In the genomic region with DNA sequence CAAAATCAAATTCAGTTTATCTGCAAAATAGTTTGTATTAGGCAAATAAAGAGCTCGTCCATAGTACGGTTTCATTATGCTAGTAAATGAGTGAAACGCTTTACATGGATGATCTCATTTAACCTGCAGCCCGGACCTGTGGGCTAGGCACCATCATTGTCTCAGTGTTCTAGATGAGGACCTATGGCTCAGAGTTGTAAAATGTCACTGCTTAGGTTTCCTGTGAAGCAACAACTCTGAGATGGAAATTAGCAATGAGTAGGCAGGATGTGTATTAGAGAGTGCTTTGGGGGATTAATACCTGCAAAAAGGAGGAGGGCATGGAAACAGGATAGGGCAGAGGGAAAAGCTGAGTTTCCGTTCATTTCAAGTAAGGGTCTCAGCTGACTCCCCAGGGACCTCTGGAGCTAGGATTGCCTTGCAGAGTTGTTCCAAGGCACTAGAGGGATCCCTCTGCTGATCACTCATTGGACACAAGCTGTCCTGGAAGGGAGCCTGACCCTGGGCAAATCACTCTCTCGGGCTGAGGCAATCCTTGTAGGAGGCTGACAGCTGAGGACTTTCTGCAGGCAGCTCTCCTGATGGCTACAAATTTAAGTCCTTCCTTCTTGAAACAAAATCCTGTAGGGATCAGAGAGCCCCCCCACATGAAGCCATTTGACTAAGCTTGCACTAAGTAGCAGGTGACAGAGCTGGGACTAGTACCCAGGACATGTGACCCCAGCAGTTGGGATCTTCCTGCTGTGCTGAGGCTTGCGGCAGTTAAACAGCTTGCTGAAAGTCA, we compare ENCODE assay signal across 13 cellular contexts. TPM values are rescaled to one million over a fixed set of nuclear protein-coding genes. Genes with fewer than 3 reads are reported as not detected.
A peak's percentile ranks its signal among the peaks of the same experiment; 100 is the strongest.
DNase-seq lines count a peak whose midpoint lies in the region; ATAC-seq and TF ChIP-seq lines count a peak whose summit lies in the region.
"Had no signal": no experiment of that assay in that cellular context is flagged by ENCODE, and none has a peak within 500 bp of the region (broad histone marks: within the 10 kb centered on the region; RNA-seq: fewer than 3 reads in every experiment).

No MANE protein-coding gene starts in this region.

- H3K4me1 ChIP-seq in BLaER1: peaks cover 23% of the 10 kb centered on the region
- H3K4me1 ChIP-seq in mesendoderm (ENCODE audit: control insufficient read depth, low read depth, low read length): no peaks in the 10 kb centered on the region

- DNase-seq in M059J (ENCODE audit: low read depth): peak; percentile 15
- DNase-seq in endothelial cell (ENCODE audit: low spot score): peak; percentile 9
- DNase-seq in mesendoderm: peak; percentile 79
- no peak for DNase-seq in NCI-H345 treated with DMSO at 0.1 percent for 48 hours (lab: John Stamatoyannopoulos, UW; ENCODE audit: unreplicated experiment)
- DNase-seq: activated CD4-positive, alpha-beta T cell treated with anti-CD3 and anti-CD28 coated beads, Interleukin-2, amount 10 ng/mL, durations not matched to agents 7 days and 5 days; activated naive CD4-positive, alpha-beta T cell treated with anti-CD3 and anti-CD28 coated beads, Interleukin-2, amount 50 U/mL, for 16 hours; CD8-positive, alpha-beta memory T cell; dermis blood vessel endothelial cell; NCI-H774 had no signal

- no peak overlapping the region for H2AK5ac ChIP-seq in mesendoderm (ENCODE audit: low read length)

- H3K23ac ChIP-seq in mesendoderm (ENCODE audit: low read length): no peak overlapping the region

- H3K4me1 Mint-ChIP-seq in endothelial cell (ENCODE audit: unreplicated experiment): peaks cover 8% of the 10 kb centered on the region
- H3K4me1 Mint-ChIP-seq: activated CD4-positive, alpha-beta T cell treated with anti-CD3 and anti-CD28 coated beads, Interleukin-2, amount 10 ng/mL, durations not matched to agents 7 days and 5 days; CD8-positive, alpha-beta memory T cell had no signal

- no peak overlapping the region for H3K9ac ChIP-seq in BLaER1
- H3K9ac ChIP-seq in mesendoderm (ENCODE audit: low read length): no peak overlapping the region

- H3K9me3 ChIP-seq in BLaER1: no peaks in the 10 kb centered on the region

- H4K5ac ChIP-seq in mesendoderm (ENCODE audit: low read length): no peak overlapping the region

- H4K20me1 ChIP-seq in BLaER1: no peaks in the 10 kb centered on the region

- H3K4me3 Mint-ChIP-seq in endothelial cell (ENCODE audit: unreplicated experiment): no peak overlapping the region
- H3K4me3 Mint-ChIP-seq: activated CD4-positive, alpha-beta T cell treated with anti-CD3 and anti-CD28 coated beads, Interleukin-2, amount 10 ng/mL, durations not matched to agents 7 days and 5 days; CD8-positive, alpha-beta memory T cell had no signal

- H3K27me3 Mint-ChIP-seq in endothelial cell (ENCODE audit: unreplicated experiment): no peaks in the 10 kb centered on the region
- H3K27me3 Mint-ChIP-seq: activated CD4-positive, alpha-beta T cell treated with anti-CD3 and anti-CD28 coated beads, Interleukin-2, amount 10 ng/mL, durations not matched to agents 7 days and 5 days had no signal

- H3K4me3 ChIP-seq in BLaER1 (no peak overlapping the region), mesendoderm (ENCODE audit: low read length) (no peak overlapping the region)

- no peaks in the 10 kb centered on the region for H3K27me3 ChIP-seq in BLaER1
- H3K27me3 ChIP-seq in mesendoderm (ENCODE audit: insufficient read depth, low read length, poor library complexity): no peaks in the 10 kb centered on the region

- H3K9me3 Mint-ChIP-seq in endothelial cell (ENCODE audit: unreplicated experiment): peaks cover 4% of the 10 kb centered on the region
- H3K9me3 Mint-ChIP-seq: activated CD4-positive, alpha-beta T cell treated with anti-CD3 and anti-CD28 coated beads, Interleukin-2, amount 10 ng/mL, durations not matched to agents 7 days and 5 days had no signal

- no peak for TF ChIP-seq CTCF in endothelial cell (IDR thresholded peaks at IDR 0.05; ENCODE audit: unreplicated experiment)

- H3K79me1 ChIP-seq in mesendoderm (ENCODE audit: low read length): no peaks in the 10 kb centered on the region

- no peak overlapping the region for H3K27ac Mint-ChIP-seq in endothelial cell (ENCODE audit: unreplicated experiment)
- H3K27ac Mint-ChIP-seq: activated CD4-positive, alpha-beta T cell treated with anti-CD3 and anti-CD28 coated beads, Interleukin-2, amount 10 ng/mL, durations not matched to agents 7 days and 5 days; CD8-positive, alpha-beta memory T cell had no signal

- no peak overlapping the region for H2BK15ac ChIP-seq in mesendoderm (replicated peaks; ENCODE audit: low read depth)

- no peaks in the 10 kb centered on the region for H3K79me2 ChIP-seq in mesendoderm (ENCODE audit: control insufficient read depth, insufficient read depth, low read length)

- no peak overlapping the region for H4K8ac ChIP-seq in mesendoderm (ENCODE audit: low read depth, low read length)

- H2BK5ac ChIP-seq in mesendoderm (ENCODE audit: low read length): no peak overlapping the region

- ATAC-seq in GM18519 (IDR thresholded peaks at IDR 0.05; ENCODE audit: low FRiP score, unreplicated experiment) (no peak), HG03565 (IDR thresholded peaks at IDR 0.05; ENCODE audit: unreplicated experiment) (no peak), GM19328 (IDR thresholded peaks at IDR 0.05; ENCODE audit: unreplicated experiment) (no peak)

- H3K36me3 ChIP-seq in BLaER1: no peaks in the 10 kb centered on the region
- H3K36me3 ChIP-seq in mesendoderm (ENCODE audit: control insufficient read depth, insufficient read depth, low read length): no peaks in the 10 kb centered on the region

- H3K4me2 ChIP-seq in BLaER1 (peak overlapping the region; percentile 76), mesendoderm (ENCODE audit: low read length) (no peak overlapping the region)

- no peak overlapping the region for H3K18ac ChIP-seq in mesendoderm (ENCODE audit: low read length)

- H3K56ac ChIP-seq in mesendoderm (ENCODE audit: low read length): no peak overlapping the region

- H3K27ac ChIP-seq in BLaER1 (peak overlapping the region; percentile 51), mesendoderm (ENCODE audit: low read depth, low read length) (no peak overlapping the region)

- H2BK120ac ChIP-seq in mesendoderm (ENCODE audit: low read depth, low read length): no peak overlapping the region

- WGBS in mesendoderm (ENCODE audit: extremely low coverage, insufficient coverage, low lambda C conversion rate): no CpG with 5 or more reads among the region's 7 CpGs

- no peaks in the 10 kb centered on the region for H3K36me3 Mint-ChIP-seq in endothelial cell (ENCODE audit: low read depth, unreplicated experiment)
- H3K36me3 Mint-ChIP-seq: CD8-positive, alpha-beta memory T cell had no signal

- H3K4ac ChIP-seq in mesendoderm (ENCODE audit: low read depth, low read length): no peak overlapping the region

RNA-seq across cellular contexts. Expression of a gene that starts 58.8 kb away (rescaled TPM):
- total RNA-seq in M059J (2014; rRNA removed; shearing (Covaris generic)): 0.37 TPM in 1 of 2 replicates, not detected in the other
- total RNA-seq in endothelial cell (ENCODE audit: unreplicated experiment): 2.0 TPM
- polyA plus RNA-seq in mesendoderm (2013, experiment 1 of 2): 1.1 TPM
- 1.0 TPM for polyA plus RNA-seq in mesendoderm (2013, experiment 2 of 2)
- total RNA-seq: activated CD4-positive, alpha-beta T cell treated with anti-CD3 and anti-CD28 coated beads, Interleukin-2, amount 10 ng/mL, durations not matched to agents 7 days and 5 days; dermis blood vessel endothelial cell had no signal
- polyA plus RNA-seq: CD8-positive, alpha-beta memory T cell had no signal
